ENCODE assay signal across 1 cellular context in genomic region chr19:44749994-44750393, GRCh38.
TF ChIP-seq lines count a peak whose summit lies in the region.

No MANE protein-coding gene starts in this region.

TF ChIP-seq in HepG2, 621 proteins besides CTCF, POLR2A, EP300 and RAD21:
- TF ChIP-seq HMG20A (CRISPR knock-in tag; IDR thresholded peaks at IDR 0.05; ENCODE audit: borderline replicate concordance) (no peak), RBFOX2 (IDR thresholded peaks at IDR 0.05; ENCODE audit: low read depth, low read length) (0 out of 2 replicates have a peak, but pooled peaks have one; percentile 27), ZNF629 (CRISPR knock-in tag; conservative IDR thresholded peaks at IDR 0.05) (peak; percentile 95), KDM1A (CRISPR knock-in tag; IDR thresholded peaks at IDR 0.05) (0 out of 2 replicates have a peak, but pooled peaks have one; percentile 10), ZMYM3 (CRISPR knock-in tag; IDR thresholded peaks at IDR 0.05) (peak; percentile 67; the same call in 1 of the 2 replicates), JARID2 (CRISPR knock-in tag; IDR thresholded peaks at IDR 0.05; ENCODE audit: insufficient replicate concordance) (no peak)
